Comparison of ENCODE assay signal across 8 cellular contexts in the genomic region with DNA sequence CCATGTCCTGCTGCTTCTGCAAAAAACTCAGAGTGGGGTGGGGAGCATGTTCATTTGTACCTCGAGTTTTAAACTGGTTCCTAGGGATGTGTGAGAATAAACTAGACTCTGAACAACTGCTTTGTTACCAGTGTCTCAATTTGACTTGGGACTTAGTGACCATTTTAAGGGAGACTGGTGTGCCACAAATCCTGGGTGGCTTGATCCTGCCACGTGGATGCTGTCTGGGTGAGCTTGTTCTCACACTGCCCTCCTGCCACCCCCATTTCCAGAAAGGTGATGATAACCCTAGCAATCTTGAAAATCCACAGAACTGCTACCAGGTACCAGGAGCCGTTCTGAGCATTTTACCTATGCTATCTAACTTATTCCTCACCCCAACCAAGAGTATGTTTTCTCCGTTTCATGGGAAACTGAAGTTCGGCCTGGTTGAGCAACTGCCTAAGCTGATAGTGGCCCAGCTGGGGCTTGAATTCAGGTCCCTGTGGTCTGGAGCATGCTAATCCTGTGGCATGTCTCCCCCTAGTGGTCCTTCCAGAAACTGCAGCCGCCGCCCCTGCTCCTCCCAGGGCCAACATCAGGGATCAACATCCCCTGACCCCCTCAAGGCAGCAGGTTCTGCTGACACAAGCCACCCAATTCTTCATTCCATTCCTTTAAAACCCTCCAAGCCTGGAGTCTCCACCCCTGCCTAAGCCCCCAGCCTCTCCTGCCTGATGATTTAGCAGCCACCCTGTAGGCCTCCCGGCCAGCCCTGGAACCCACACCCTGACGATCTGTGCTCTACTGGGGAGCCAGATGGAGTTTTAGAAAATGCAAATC. TPM values are rescaled to one million over a fixed set of nuclear protein-coding genes. Genes with fewer than 3 reads are reported as not detected.
A peak's percentile ranks its signal among the peaks of the same experiment; 100 is the strongest.
DNase-seq lines count a peak whose midpoint lies in the region; ATAC-seq and TF ChIP-seq lines count a peak whose summit lies in the region.

No MANE protein-coding gene starts in this region.

- intact Hi-C loops in transverse colon (cut with DNase I; ENCODE audit: low total_unique reads) = no loop called here

- in situ Hi-C loops in transverse colon (cut with MboI; ENCODE audit: low pct_ligation_motif_present in 1 of 4, low pct_unique_long_range_greater_than_20kb in 1 of 4, low sequenced_read_pairs in 3 of 4) = no loop called here

- TF ChIP-seq CTCF in foreskin keratinocyte (conservative IDR thresholded peaks at IDR 0.05) (peak; percentile 90), osteoblast (IDR thresholded peaks at IDR 0.05; ENCODE audit: extremely low read depth, low read depth, low read length) (peak; percentile 98), transverse colon (IDR thresholded peaks at IDR 0.05) (peak; percentile 76 to 98 (median 95))

- H3K4me3 ChIP-seq in osteoblast (ENCODE audit: insufficient read depth, low read length) (no peak overlapping the region), transverse colon (no peak overlapping the region)

- no peaks in the 10 kb centered on the region for H3K27me3 ChIP-seq in foreskin keratinocyte
- H3K27me3 ChIP-seq in osteoblast (ENCODE audit: insufficient read depth, low read length) = peaks cover 2% of the 10 kb centered on the region
- H3K27me3 ChIP-seq in transverse colon = no peaks in the 10 kb centered on the region

- H3K9me3 ChIP-seq in osteoblast (ENCODE audit: low read depth, low read length) (no peaks in the 10 kb centered on the region), transverse colon (no peaks in the 10 kb centered on the region)

- WGBS in transverse colon (ENCODE audit: low coverage in 1 of 2), 2 donors = 0 to 33% methylated on average over 1 to 9 of the region's 9 CpGs

- H3K4me2 ChIP-seq in osteoblast (ENCODE audit: insufficient read depth, low read length) = no peak overlapping the region

- no peak for TF ChIP-seq EP300 in transverse colon (IDR thresholded peaks at IDR 0.05; ENCODE audit: low read depth)

- H3K36me3 ChIP-seq in osteoblast (ENCODE audit: insufficient read depth, low read length) (no peaks in the 10 kb centered on the region), transverse colon (no peaks in the 10 kb centered on the region)

- TF ChIP-seq POLR2A in transverse colon (IDR thresholded peaks at IDR 0.05) = no peak

- H2AFZ ChIP-seq in osteoblast (ENCODE audit: low read length) = peak overlapping the region; percentile 46

- no peaks in the 10 kb centered on the region for H3K79me2 ChIP-seq in osteoblast (ENCODE audit: insufficient read depth, low read length)

- H3K27ac ChIP-seq in foreskin keratinocyte (no peak overlapping the region), osteoblast (ENCODE audit: low read depth, low read length) (no peak overlapping the region), transverse colon (no peak overlapping the region)

- ATAC-seq in GM18858 (IDR thresholded peaks at IDR 0.05; ENCODE audit: unreplicated experiment) = peak; percentile 43
- peak; percentile 70 for ATAC-seq in HG03354 (IDR thresholded peaks at IDR 0.05; ENCODE audit: poor library complexity, severe bottlenecking, unreplicated experiment)
- ATAC-seq in foreskin keratinocyte = peak; percentile 45

- DNase-seq in AG20443 (ENCODE audit: low spot score) (peak; percentile 87), RPMI8226 (peak; percentile 78), foreskin keratinocyte (peak in 1 of 2 donors; percentile 36), osteoblast (ENCODE audit: insufficient read length, low spot score, missing footprints) (peak; percentile 97), transverse colon (peak; percentile 77)
- DNase-seq in activated T-helper 1 cell treated with anti-CD3 and anti-CD28 coated beads, Interleukin-2, amount 50 U/mL, for 16 hours (ENCODE audit: low read depth in 1 of 2, low spot score in 1 of 2) = peak; percentile 70 to 82

- H3K4me1 ChIP-seq in foreskin keratinocyte (no peaks in the 10 kb centered on the region), osteoblast (ENCODE audit: insufficient read depth, low read length) (no peaks in the 10 kb centered on the region), transverse colon (no peaks in the 10 kb centered on the region)

- H4K20me1 ChIP-seq in osteoblast (ENCODE audit: insufficient read depth, low read length) = peaks cover 3% of the 10 kb centered on the region

RNA-seq across cellular contexts. Expression of gene IL3, which starts 2.8 kb away (rescaled TPM):
- total RNA-seq in foreskin keratinocyte (not detected in 2 replicates), osteoblast (not detected in 2 replicates), transverse colon (not detected)
- not detected in 2 replicates for polyA plus RNA-seq in foreskin keratinocyte

RNA-seq across cellular contexts. Expression of gene CSF2, which starts 10.3 kb away (rescaled TPM):
- total RNA-seq in foreskin keratinocyte (7.9 and 25.2 TPM in 2 replicates), osteoblast (not detected in 2 replicates), transverse colon (not detected)
- 9.7 and 30.4 TPM in 2 replicates for polyA plus RNA-seq in foreskin keratinocyte

RNA-seq across cellular contexts. Expression of gene ACSL6, which starts 51.8 kb away (rescaled TPM):
- total RNA-seq in foreskin keratinocyte (0.07 TPM in 2 replicates), osteoblast (not detected in 2 replicates), transverse colon (under 1 TPM in 2 of 4 donors, not detected in 2; 0.41 to 0.64 TPM)
- 0.01 and 0.02 TPM in 2 replicates for polyA plus RNA-seq in foreskin keratinocyte
